Comparison of ENCODE assay signal across 13 cellular contexts in genomic region chr10:112775347-112775746, GRCh38.
DNase-seq lines count a peak whose midpoint lies in the region; ATAC-seq and TF ChIP-seq lines count a peak whose summit lies in the region.
"Had no signal": no experiment of that assay in that cellular context is flagged by ENCODE, and none has a peak within 500 bp of the region (broad histone marks: within the 10 kb centered on the region; RNA-seq: fewer than 3 reads in every experiment).

No MANE protein-coding gene starts in this region.

- no peak overlapping the region for H2BK5ac ChIP-seq in IMR-90 (ENCODE audit: low read depth, low read length, poor library complexity, severe bottlenecking)

- H3K23ac ChIP-seq in IMR-90 (ENCODE audit: low read depth, low read length): no peak overlapping the region

- intact Hi-C loops in IMR-90 (cut with micrococcal nuclease): loop anchor here (5.0 kb wide), 1 partner anchor 177 kb away; the partner anchor contains the start of gene TCF7L2

- H2BK20ac ChIP-seq in IMR-90 (ENCODE audit: low read depth, low read length): no peak overlapping the region

- no peak overlapping the region for H3K56ac ChIP-seq in IMR-90 (ENCODE audit: extremely low read depth, insufficient read depth, low read length)

- no TSS peak for BruUV-seq in IMR-90 (replicated peaks; lab: Mats Ljungman, UMichigan)

- no peak overlapping the region for H2BK120ac ChIP-seq in IMR-90 (ENCODE audit: low read depth, low read length)

- H3K9ac ChIP-seq in IMR-90 (ENCODE audit: low read depth, low read length): no peak overlapping the region
- H3K9ac ChIP-seq in liver (ENCODE audit: low read depth in 1 of 2, low read length in 2 of 2): no peak overlapping the region

- ATAC-seq in IMR-90 (ENCODE audit: low read depth): peak; percentile 62
- ATAC-seq in GM18498 (IDR thresholded peaks at IDR 0.05; ENCODE audit: unreplicated experiment): no peak
- no peak for ATAC-seq in HG02970 (IDR thresholded peaks at IDR 0.05; ENCODE audit: low FRiP score, unreplicated experiment)
- ATAC-seq: gastrocnemius medialis had no signal

- H3K18ac ChIP-seq in IMR-90 (ENCODE audit: low read depth, low read length): no peak overlapping the region

- H3K27me3 ChIP-seq in IMR-90 (ENCODE audit: control insufficient read depth, insufficient read depth, low read length) (no peaks in the 10 kb centered on the region), liver (ENCODE audit: control insufficient read depth in 4 of 4, insufficient read depth in 4 of 4, low read length in 3 of 4) (no peaks in the 10 kb centered on the region)
- H3K27me3 ChIP-seq: gastrocnemius medialis, transverse colon had no signal

- H2BK15ac ChIP-seq in IMR-90 (ENCODE audit: low read depth, low read length): no peak overlapping the region

- POLR2A ChIA-PET in IMR-90 (lab: Charles Lee; ENCODE audit: unreplicated experiment): no interaction called here

- TF ChIP-seq RAD21 in IMR-90 (IDR thresholded peaks at IDR 0.05; ENCODE audit: low read length): peak; percentile 15; the same call in 1 of the 2 replicates
- peak; percentile 25 to 57 for TF ChIP-seq RAD21 in liver (IDR thresholded peaks at IDR 0.05)

- no peak overlapping the region for H3K27ac ChIP-seq in IMR-90 (ENCODE audit: insufficient read depth, low read length)
- H3K27ac ChIP-seq in liver (ENCODE audit: low read depth in 1 of 2, low read length in 2 of 2): no peak overlapping the region
- H3K27ac ChIP-seq: gastrocnemius medialis, prostate gland, transverse colon had no signal

- no peak overlapping the region for H3K14ac ChIP-seq in IMR-90 (replicated peaks; ENCODE audit: low read depth, low read length)

- no peak overlapping the region for H4K91ac ChIP-seq in IMR-90 (ENCODE audit: insufficient read depth, low read depth, low read length)

- in situ Hi-C loops in IMR-90 (cut with MboI; ENCODE audit: low sequenced_read_pairs): no loop called here

- dilution Hi-C loops in IMR-90 (cut with HindIII; ENCODE audit: low sequenced_read_pairs, unreplicated experiment): no loop called here

- no peak overlapping the region for H3K4me2 ChIP-seq in IMR-90 (ENCODE audit: low read depth, low read length)

- no peak for TF ChIP-seq POLR2A in IMR-90 (IDR thresholded peaks at IDR 0.05; ENCODE audit: low read depth, low read length)

- no CpG with 5 or more reads among the region's 2 CpGs for WGBS in IMR-90 (ENCODE audit: extremely low coverage in 2 of 2, insufficient read length in 1 of 2), 2 experiments
- WGBS in liver: 53% methylated on average over 2 of the region's 2 CpGs

- CTCF ChIA-PET in IMR-90 (lab: Yijun Ruan, JAX): interaction anchor here (0.5 to 0.8 kb wide), 2 partner anchors 11 to 56 kb away, joined by 3 to 4 read pairs; no protein-coding TSS in a partner anchor

- H2AK9ac ChIP-seq in IMR-90 (replicated peaks; ENCODE audit: low read depth, low read length, poor library complexity): no peak overlapping the region

- H4K5ac ChIP-seq in IMR-90 (ENCODE audit: low read depth, low read length): no peak overlapping the region

- peak; percentile 37 for TF ChIP-seq CTCF in AG09309 (IDR thresholded peaks at IDR 0.05; ENCODE audit: control insufficient read depth, insufficient read depth, low read depth, low read length, missing control alignments)
- TF ChIP-seq CTCF in IMR-90 (conservative IDR thresholded peaks at IDR 0.05; ENCODE audit: low read depth, low read length): peak; percentile 43
- TF ChIP-seq CTCF in epithelial cell of proximal tubule (conservative IDR thresholded peaks at IDR 0.05; ENCODE audit: low read depth, low read length): peak; percentile 59
- TF ChIP-seq CTCF in liver (IDR thresholded peaks at IDR 0.05; ENCODE audit: low read depth, low read length, missing input control): peak; percentile 20

- H2AK5ac ChIP-seq in IMR-90 (ENCODE audit: low read depth, low read length): no peak overlapping the region

- H3K4me1 ChIP-seq in IMR-90 (ENCODE audit: control insufficient read depth, insufficient read depth, low read length): no peaks in the 10 kb centered on the region; the same call in 1 of the 2 replicates
- H3K4me1 ChIP-seq in liver (ENCODE audit: control insufficient read depth in 4 of 4, insufficient read depth in 4 of 4, low read length in 3 of 4): peaks cover 0 to 9% (median 3%) of the 10 kb centered on the region in 4 donors
- H3K4me1 ChIP-seq: gastrocnemius medialis, prostate gland had no signal

- H3K79me1 ChIP-seq in IMR-90 (ENCODE audit: low read depth in 1 of 2, low read length in 2 of 2): no peaks in the 10 kb centered on the region

- H3K9me3 ChIP-seq in IMR-90 (ENCODE audit: control insufficient read depth, insufficient read depth, low read length): no peaks in the 10 kb centered on the region
- no peaks in the 10 kb centered on the region for H3K9me3 ChIP-seq in liver (ENCODE audit: control insufficient read depth in 4 of 4, low read length in 3 of 4)
- H3K9me3 ChIP-seq: gastrocnemius medialis, prostate gland, transverse colon had no signal

- no peaks in the 10 kb centered on the region for H3K36me3 ChIP-seq in IMR-90 (ENCODE audit: control insufficient read depth, insufficient read depth, low read length)
- no peaks in the 10 kb centered on the region for H3K36me3 ChIP-seq in liver (ENCODE audit: control insufficient read depth in 4 of 4, insufficient read depth in 3 of 4, low read depth in 1 of 4, low read length in 3 of 4)
- H3K36me3 ChIP-seq: gastrocnemius medialis, prostate gland, transverse colon had no signal

- H4K20me1 ChIP-seq in IMR-90 (ENCODE audit: insufficient read depth, low read length): no peaks in the 10 kb centered on the region

- H3K9me1 ChIP-seq in IMR-90 (ENCODE audit: insufficient read depth, low read length): peaks cover 2% of the 10 kb centered on the region; the same call in 1 of the 2 replicates

- no peak overlapping the region for H2AFZ ChIP-seq in IMR-90 (replicated peaks; ENCODE audit: low read length, poor library complexity)

- DNase-seq in AG09309 (ENCODE audit: low read depth): no peak
- peak; percentile 46 for DNase-seq in IMR-90
- DNase-seq in epithelial cell of proximal tubule (ENCODE audit: low read depth): peak; percentile 55
- no peak for DNase-seq in NCI-H146 treated with DMSO at 0.1 percent for 48 hours (lab: John Stamatoyannopoulos, UW; ENCODE audit: unreplicated experiment)
- no peak for DNase-seq in NCI-H187 (lab: John Stamatoyannopoulos, UW)
- DNase-seq: activated CD4-positive, CD25-positive, alpha-beta regulatory T cell; gastrocnemius medialis; stimulated activated CD4-positive, alpha-beta T cell treated with anti-CD3 and anti-CD28 coated beads, Interleukin-1b, Interleukin-23, amount 100 ng/mL, for 48 hours; transverse colon had no signal

- H3K4me3 ChIP-seq in AG09309 (ENCODE audit: control insufficient read depth, low read depth, low read length) (no peak overlapping the region), IMR-90 (ENCODE audit: insufficient read depth, low read depth, low read length) (no peak overlapping the region), epithelial cell of proximal tubule (ENCODE audit: low read depth, low read length) (no peak overlapping the region), liver (ENCODE audit: low read depth in 1 of 3, low read length in 3 of 3) (no peak overlapping the region)
- H3K4me3 ChIP-seq: gastrocnemius medialis, prostate gland, transverse colon had no signal

- no peak overlapping the region for H4K8ac ChIP-seq in IMR-90 (ENCODE audit: low read depth in 2 of 2, low read length in 2 of 2)

- H3K4ac ChIP-seq in IMR-90 (ENCODE audit: low read depth, low read length): no peak overlapping the region

TF ChIP-seq in IMR-90, 13 proteins besides CTCF, POLR2A, EP300 and RAD21 (continues in another document):
- no peak for TF ChIP-seq USF2 (IDR thresholded peaks at IDR 0.05; ENCODE audit: low read depth, low read length)
- no peak for TF ChIP-seq FOS (IDR thresholded peaks at IDR 0.05; ENCODE audit: low read depth, low read length)
- TF ChIP-seq ELK1 (IDR thresholded peaks at IDR 0.05; ENCODE audit: borderline replicate concordance, low read depth, low read length): no peak
- TF ChIP-seq CHD1 (IDR thresholded peaks at IDR 0.05; ENCODE audit: low read depth, low read length): no peak

TF ChIP-seq in liver, 16 proteins besides CTCF, POLR2A, EP300 and RAD21:
- no peak for TF ChIP-seq RXRA (IDR thresholded peaks at IDR 0.05)
- no peak for TF ChIP-seq HNF4G (IDR thresholded peaks at IDR 0.05)
- TF ChIP-seq GABPA (IDR thresholded peaks at IDR 0.05 in 1 of 2, conservative IDR thresholded peaks at IDR 0.05 in 1 of 2): no peak
- no peak for TF ChIP-seq HNF4A (conservative IDR thresholded peaks at IDR 0.05)
- TF ChIP-seq YY1 (IDR thresholded peaks at IDR 0.05): no peak
- TF ChIP-seq, protein P1, sequence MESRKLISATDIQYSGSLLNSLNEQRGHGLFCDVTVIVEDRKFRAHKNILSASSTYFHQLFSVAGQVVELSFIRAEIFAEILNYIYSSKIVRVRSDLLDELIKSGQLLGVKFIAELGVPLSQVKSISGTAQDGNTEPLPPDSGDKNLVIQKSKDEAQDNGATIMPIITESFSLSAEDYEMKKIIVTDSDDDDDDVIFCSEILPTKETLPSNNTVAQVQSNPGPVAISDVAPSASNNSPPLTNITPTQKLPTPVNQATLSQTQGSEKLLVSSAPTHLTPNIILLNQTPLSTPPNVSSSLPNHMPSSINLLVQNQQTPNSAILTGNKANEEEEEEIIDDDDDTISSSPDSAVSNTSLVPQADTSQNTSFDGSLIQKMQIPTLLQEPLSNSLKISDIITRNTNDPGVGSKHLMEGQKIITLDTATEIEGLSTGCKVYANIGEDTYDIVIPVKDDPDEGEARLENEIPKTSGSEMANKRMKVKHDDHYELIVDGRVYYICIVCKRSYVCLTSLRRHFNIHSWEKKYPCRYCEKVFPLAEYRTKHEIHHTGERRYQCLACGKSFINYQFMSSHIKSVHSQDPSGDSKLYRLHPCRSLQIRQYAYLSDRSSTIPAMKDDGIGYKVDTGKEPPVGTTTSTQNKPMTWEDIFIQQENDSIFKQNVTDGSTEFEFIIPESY (IDR thresholded peaks at IDR 0.05): no peak
- TF ChIP-seq FOXA2 (IDR thresholded peaks at IDR 0.05): no peak
- no peak for TF ChIP-seq TAF1 (conservative IDR thresholded peaks at IDR 0.05)
- TF ChIP-seq NR2F2 (IDR thresholded peaks at IDR 0.05): no peak

Comparison
In these comparisons a context has a peak if more than half of its experiments do, and no peak if none do; other contexts are left out.
1. DNase-seq: peak in IMR-90 (single experiment) and epithelial cell of proximal tubule (single experiment); none in AG09309 (single experiment), NCI-H146 treated with DMSO at 0.1 percent for 48 hours (single experiment) and NCI-H187 (0 of 2).
2. Peak in every context shown above with its lines, with median percentiles within 50 percentile points of each other: CTCF ChIP-seq.